Comparison of ENCODE assay signal across 6 cellular contexts in genomic region chr11:47259178-47259977, GRCh38. TPM values are rescaled to one million over a fixed set of nuclear protein-coding genes. Genes with fewer than 3 reads are reported as not detected.
DNase-seq lines count a peak whose midpoint lies in the region; ATAC-seq, FAIRE-seq and TF ChIP-seq lines count a peak whose summit lies in the region.

No MANE protein-coding gene starts in this region.

- no peak for FAIRE-seq in RCC 7860 (lab: Jason Lieb, UNC)

- TF ChIP-seq CTCF in AG10803 (conservative IDR thresholded peaks at IDR 0.05; ENCODE audit: low read length), result peak; percentile 67

- ATAC-seq in HG03280 (IDR thresholded peaks at IDR 0.05; ENCODE audit: unreplicated experiment), result peak; percentile 63
- peak; percentile 84 for ATAC-seq in left colon

- intact Hi-C loops in left colon (cut with DNase I, micrococcal nuclease), result no loop called here

- no peak overlapping the region for H3K4me3 ChIP-seq in AG10803 (ENCODE audit: low read length)

- DNase-seq in AG10803 (ENCODE audit: low read depth), result peak; percentile 31
- peak; percentile 72 for DNase-seq in activated CD8-positive, alpha-beta memory T cell treated with anti-CD3 and anti-CD28 coated beads, Interleukin-2, amount 50 U/mL, for 48 hours
- peak; percentile 75 to 79 for DNase-seq in left colon
- DNase-seq in activated gamma-delta T cell treated with Interleukin-2 at 50 U/mL for 16 hours, result no peak
- no peak for DNase-seq in RCC 7860 (ENCODE audit: low spot score)

RNA-seq across cellular contexts. Expression of gene NR1H3, which starts 1.6 kb away (rescaled TPM):
- 10 to 100 TPM; 52.1 to 58.2 TPM for total RNA-seq in left colon

RNA-seq across cellular contexts. Expression of gene MADD, which starts 10.6 kb away (rescaled TPM):
- total RNA-seq in left colon, result 10 to 100 TPM; 50.8 to 61.6 TPM

RNA-seq across cellular contexts. Expression of gene ACP2, which starts 10.8 kb away (rescaled TPM):
- total RNA-seq in left colon, result 10 to 100 TPM; 47.8 to 53.5 TPM

RNA-seq across cellular contexts. Expression of gene DDB2, which starts 44.6 kb away (rescaled TPM):
- total RNA-seq in left colon, result 10 to 100 TPM; 24.7 to 37.7 TPM

Comparison
In these comparisons a context has a peak if more than half of its experiments do, and no peak if none do; other contexts are left out.
1. DNase-seq: peak in AG10803 (single experiment), activated CD8-positive, alpha-beta memory T cell treated with anti-CD3 and anti-CD28 coated beads, Interleukin-2, amount 50 U/mL, for 48 hours (single experiment) and left colon (2 of 2); none in activated gamma-delta T cell treated with Interleukin-2 at 50 U/mL for 16 hours (single experiment) and RCC 7860 (single experiment).